ENCODE assay signal across 11 cellular contexts in genomic region chr1:235023197-235024044, GRCh38.
DNase-seq lines count a peak whose midpoint lies in the region; ATAC-seq and TF ChIP-seq lines count a peak whose summit lies in the region.
"Had no signal": no experiment of that assay in that cellular context is flagged by ENCODE, and none has a peak within 500 bp of the region (broad histone marks: within the 10 kb centered on the region; RNA-seq: fewer than 3 reads in every experiment).

No MANE protein-coding gene starts in this region.

- no peaks in the 10 kb centered on the region for H3K27me3 ChIP-seq in BLaER1 treated with 17β-estradiol and CSF1 and Interleukin-3, amounts not matched to agents 10 nM and 100 nM
- no peaks in the 10 kb centered on the region for H3K27me3 ChIP-seq in Karpas-422 (ENCODE audit: low read length)
- no peaks in the 10 kb centered on the region for H3K27me3 ChIP-seq in ovary
- H3K27me3 ChIP-seq: heart right ventricle had no signal

- no peak for TF ChIP-seq CTCF in ovary (IDR thresholded peaks at IDR 0.05)

- H3K9me3 ChIP-seq in BLaER1 treated with 17β-estradiol and CSF1 and Interleukin-3, amounts not matched to agents 10 nM and 100 nM (replicated peaks in 1 of 11): peaks cover 5 to 17% (median 11%) of the 10 kb centered on the region in 11 experiments; a peak in 14 of 22 replicates
- H3K9me3 ChIP-seq in Karpas-422 (ENCODE audit: low read length) (no peaks in the 10 kb centered on the region), ovary (no peaks in the 10 kb centered on the region)

- H3K4me2 ChIP-seq in BLaER1 treated with 17β-estradiol and CSF1 and Interleukin-3, amounts not matched to agents 10 nM and 100 nM: peak overlapping the region; percentile 18 to 75 (median 67)
- no peak overlapping the region for H3K4me2 ChIP-seq in Karpas-422 (ENCODE audit: low read depth, low read length, poor library complexity, severe bottlenecking)

- no peak for TF ChIP-seq POLR2A in ovary (IDR thresholded peaks at IDR 0.05)

- H3K36me3 ChIP-seq in BLaER1 treated with 17β-estradiol and CSF1 and Interleukin-3, amounts not matched to agents 10 nM and 100 nM: no peaks in the 10 kb centered on the region
- H3K36me3 ChIP-seq in Karpas-422 (ENCODE audit: insufficient read depth, low read length) (no peaks in the 10 kb centered on the region), ovary (no peaks in the 10 kb centered on the region)
- H3K36me3 ChIP-seq: heart right ventricle had no signal

- no peak overlapping the region; a peak in 2 of 22 replicates for H3K27ac ChIP-seq in BLaER1 treated with 17β-estradiol and CSF1 and Interleukin-3, amounts not matched to agents 10 nM and 100 nM
- no peak overlapping the region for H3K27ac ChIP-seq in Karpas-422 (ENCODE audit: low read length)
- no peak overlapping the region for H3K27ac ChIP-seq in ovary

- no peak for TF ChIP-seq EP300 in ovary (IDR thresholded peaks at IDR 0.05)

- DNase-seq in left kidney (ENCODE audit: low read depth, low spot score) (peak; percentile 95), GM19240 (ENCODE audit: insufficient read length, low spot score) (no peak), Karpas-422 (no peak), ovary (no peak)
- DNase-seq: heart right ventricle, NCI-H1694 treated with DMSO at 0.1 percent for 48 hours, RPMI8226 had no signal

- ATAC-seq in GM19351 (IDR thresholded peaks at IDR 0.05; ENCODE audit: unreplicated experiment): peak; percentile 61
- peak; percentile 48 for ATAC-seq in HG03045 (IDR thresholded peaks at IDR 0.05; ENCODE audit: unreplicated experiment)
- no peak for ATAC-seq in esophagus mucosa

- H3K4me3 ChIP-seq in BLaER1 treated with 17β-estradiol and CSF1 and Interleukin-3, amounts not matched to agents 10 nM and 100 nM: no peak overlapping the region
- no peak overlapping the region for H3K4me3 ChIP-seq in Karpas-422 (ENCODE audit: low read length)
- H3K4me3 ChIP-seq in ovary: no peak overlapping the region
- H3K4me3 ChIP-seq: heart right ventricle had no signal

- H3K9ac ChIP-seq in BLaER1 treated with 17β-estradiol and CSF1 and Interleukin-3, amounts not matched to agents 10 nM and 100 nM: no peak overlapping the region
- no peak overlapping the region for H3K9ac ChIP-seq in Karpas-422 (ENCODE audit: low read length)

- WGBS in ovary, 3 donors: 89 to 93% (median 89%) methylated on average over 14 of the region's 14 CpGs

- no peaks in the 10 kb centered on the region for H4K20me1 ChIP-seq in BLaER1 treated with 17β-estradiol and CSF1 and Interleukin-3, amounts not matched to agents 10 nM and 100 nM
- H4K20me1 ChIP-seq in Karpas-422 (ENCODE audit: insufficient read depth, low read depth, low read length): no peaks in the 10 kb centered on the region

- no peaks in the 10 kb centered on the region for H3K79me2 ChIP-seq in Karpas-422 (ENCODE audit: low read length)

- H3K9me2 ChIP-seq in Karpas-422 (replicated peaks; ENCODE audit: insufficient read depth, low read length): no peaks in the 10 kb centered on the region

- intact Hi-C loops in ovary (cut with DNase I): no loop called here

- no peak overlapping the region for H2AFZ ChIP-seq in Karpas-422 (ENCODE audit: low read length)

- peaks cover 40 to 50% (median 42%) of the 10 kb centered on the region in 10 experiments for H3K4me1 ChIP-seq in BLaER1 treated with 17β-estradiol and CSF1 and Interleukin-3, amounts not matched to agents 10 nM and 100 nM
- H3K4me1 ChIP-seq in Karpas-422 (ENCODE audit: low read length): no peaks in the 10 kb centered on the region
- H3K4me1 ChIP-seq in ovary (ENCODE audit: insufficient read depth): peaks cover 3% of the 10 kb centered on the region
